Comparison of ENCODE assay signal across 25 cellular contexts in the genomic region with DNA sequence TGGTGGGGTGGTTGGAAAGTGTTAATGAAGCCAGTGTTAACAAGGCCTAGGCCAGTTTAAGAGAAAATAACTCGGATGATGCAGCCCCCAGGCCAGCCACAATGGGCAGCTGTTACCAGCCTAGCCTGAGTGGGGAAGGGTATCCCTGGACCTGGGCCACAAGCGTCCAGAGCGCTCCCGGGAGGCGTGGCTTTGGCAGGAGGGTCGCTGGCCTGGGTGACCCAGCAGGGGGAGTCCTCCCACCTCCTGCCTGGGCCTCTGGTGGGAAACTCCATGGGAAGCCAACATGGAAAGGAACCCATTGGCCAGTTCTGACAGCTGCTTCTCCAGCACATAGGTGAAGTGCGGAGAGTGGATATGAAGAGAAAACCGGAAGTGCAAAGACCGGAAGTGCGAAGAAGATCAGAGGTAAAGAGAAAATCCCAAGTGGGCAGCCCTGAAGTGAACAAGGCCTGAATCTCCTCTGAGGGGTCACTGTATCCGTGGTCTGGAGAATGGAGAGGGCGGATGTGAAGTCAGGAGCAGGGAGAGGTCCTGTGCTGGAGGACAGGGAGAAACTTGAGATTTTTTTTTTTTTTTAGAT.
"Had no signal": no experiment of that assay in that cellular context is flagged by ENCODE, and none has a peak within 500 bp of the region (broad histone marks: within the 10 kb centered on the region; RNA-seq: fewer than 3 reads in every experiment).

No MANE protein-coding gene starts in this region.

- H3K4me3 Mint-ChIP-seq: activated naive CD4-positive, alpha-beta T cell treated with anti-CD3 and anti-CD28 coated beads for 36 hours; activated naive CD8-positive, alpha-beta T cell treated with anti-CD3 and anti-CD28 coated beads, Interleukin-2, amount 10 ng/mL, durations not matched to agents 7 days and 5 days; activated T-helper 1 cell treated with anti-CD3 and anti-CD28 coated beads, Interleukin-12 subunit alpha, Interleukin-12 subunit beta, Interleukin-2, Interleukin-4 antibody, amounts not matched to agents 30 ng/mL and 10 ng/mL and 1 ng/mL, durations not matched to agents 14 hours and 24 hours and 36 hours; natural killer cell had no signal

- H3K4me3 ChIP-seq: coronary artery, dorsolateral prefrontal cortex, gastrocnemius medialis, hepatocyte, thoracic aorta, vagina had no signal

- H3K27ac Mint-ChIP-seq: activated naive CD4-positive, alpha-beta T cell treated with anti-CD3 and anti-CD28 coated beads for 36 hours; activated naive CD8-positive, alpha-beta T cell treated with anti-CD3 and anti-CD28 coated beads, Interleukin-2, amount 10 ng/mL, durations not matched to agents 7 days and 5 days; activated T-helper 1 cell treated with anti-CD3 and anti-CD28 coated beads, Interleukin-12 subunit alpha, Interleukin-12 subunit beta, Interleukin-2, Interleukin-4 antibody, amounts not matched to agents 30 ng/mL and 10 ng/mL and 1 ng/mL, durations not matched to agents 14 hours and 24 hours and 36 hours; natural killer cell had no signal

- H3K4me1 ChIP-seq: vagina had no signal

- H3K4me1 Mint-ChIP-seq: activated naive CD8-positive, alpha-beta T cell treated with anti-CD3 and anti-CD28 coated beads, Interleukin-2, amount 10 ng/mL, durations not matched to agents 7 days and 5 days; natural killer cell had no signal

- H2AFZ ChIP-seq: hepatocyte had no signal

- ATAC-seq: gastrocnemius medialis, natural killer cell, right cardiac atrium had no signal

- H3K36me3 ChIP-seq: brain microvascular endothelial cell, gastrocnemius medialis, thoracic aorta, vagina had no signal

- H3K9me3 ChIP-seq: gastrocnemius medialis, thoracic aorta, vagina had no signal

- H3K36me3 Mint-ChIP-seq: activated naive CD8-positive, alpha-beta T cell treated with anti-CD3 and anti-CD28 coated beads, Interleukin-2, amount 10 ng/mL, durations not matched to agents 7 days and 5 days had no signal

- H3K27me3 ChIP-seq: brain microvascular endothelial cell, dorsolateral prefrontal cortex, gastrocnemius medialis, hepatocyte, vagina had no signal

- H3K4me2 ChIP-seq: hepatocyte had no signal

- H3K27ac ChIP-seq: brain microvascular endothelial cell, coronary artery, dorsolateral prefrontal cortex, gastrocnemius medialis, hepatocyte, thoracic aorta, vagina had no signal

- H3K27me3 Mint-ChIP-seq: activated naive CD8-positive, alpha-beta T cell treated with anti-CD3 and anti-CD28 coated beads, Interleukin-2, amount 10 ng/mL, durations not matched to agents 7 days and 5 days had no signal

- H3K79me2 ChIP-seq: hepatocyte had no signal

- DNase-seq: activated CD4-positive, alpha-beta T cell treated with anti-CD3 and anti-CD28 coated beads for 4 hours; activated CD4-positive, alpha-beta T cell treated with anti-CD3 and anti-CD28 coated beads, Interleukin-2, amount 50 U/mL, for 4 hours; activated CD8-positive, alpha-beta memory T cell treated with anti-CD3 and anti-CD28 coated beads for 24 hours; activated effector memory CD4-positive, alpha-beta T cell treated with anti-CD3 and anti-CD28 coated beads, Interleukin-2, amount 50 U/mL, for 16 hours; activated naive CD4-positive, alpha-beta T cell treated with anti-CD3 and anti-CD28 coated beads for 36 hours; activated naive CD8-positive, alpha-beta T cell treated with anti-CD3 and anti-CD28 coated beads, Interleukin-2, amount 10 ng/mL, durations not matched to agents 7 days and 5 days; brain microvascular endothelial cell; dorsolateral prefrontal cortex; effector memory CD4-positive, alpha-beta T cell; erythroblast; gastrocnemius medialis; glutamatergic neuron; mesenchymal stem cell; natural killer cell; posterior cingulate gyrus; right cardiac atrium; stimulated activated CD4-positive, alpha-beta T cell treated with anti-CD3 and anti-CD28 coated beads, Interleukin-15, amount 100 ng/mL, for 24 hours; stimulated activated naive CD4-positive, alpha-beta T cell; T-helper 2 cell; trophoblast cell had no signal
